19 cellular contexts compared by ENCODE assay signal in genomic region chr20:63915471-63915870, GRCh38.
A peak's percentile ranks its signal among the peaks of the same experiment; 100 is the strongest.
DNase-seq lines count a peak whose midpoint lies in the region.
"Had no signal": no experiment of that assay in that cellular context is flagged by ENCODE, and none has a peak within 500 bp of the region (broad histone marks: within the 10 kb centered on the region; RNA-seq: fewer than 3 reads in every experiment).

No MANE protein-coding gene starts in this region.

- DNase-seq in Ammon's horn (ENCODE audit: low spot score) (peak; percentile 71), amygdala (lab: John Stamatoyannopoulos, UW) (peak in 31 of 56 donors; percentile 9 to 75 (median 43)), hypothalamus (lab: John Stamatoyannopoulos, UW) (peak in 32 of 51 donors; percentile 1 to 78 (median 32)), pons (ENCODE audit: low spot score) (peak; percentile 83), LoVo (ENCODE audit: low spot score) (no peak), NCI-H1092 (lab: John Stamatoyannopoulos, UW) (no peak), NCI-H146 (lab: John Stamatoyannopoulos, UW) (no peak)
- DNase-seq in effector CD8-positive, alpha-beta T cell (lab: John Stamatoyannopoulos, UW): no peak
- DNase-seq: activated CD8-positive, alpha-beta T cell treated with anti-CD3 and anti-CD28 coated beads, Interleukin-2, amount 10 ng/mL, durations not matched to agents 7 days and 5 days; activated naive CD4-positive, alpha-beta T cell treated with anti-CD3 and anti-CD28 coated beads for 36 hours; activated T-cell treated with anti-CD3 and anti-CD28 coated beads, Interleukin-2, amount 50 U/mL, for 4 hours; DMS153; GDM1; kidney; NCI-H1105 treated with DMSO at 0.1 percent for 48 hours; NCI-H2107; NCI-H510A; right lobe of liver; SIG-M5 had no signal

Comparison
In these comparisons a context has a peak if more than half of its experiments do, and no peak if none do; other contexts are left out.
1. DNase-seq: peak in Ammon's horn (single experiment), amygdala (31 of 56), hypothalamus (32 of 51) and pons (single experiment); none in LoVo (single experiment), effector CD8-positive, alpha-beta T cell (single experiment), NCI-H1092 (single experiment) and NCI-H146 (single experiment).